Comparison of ENCODE assay signal across 21 cellular contexts in the genomic region with DNA sequence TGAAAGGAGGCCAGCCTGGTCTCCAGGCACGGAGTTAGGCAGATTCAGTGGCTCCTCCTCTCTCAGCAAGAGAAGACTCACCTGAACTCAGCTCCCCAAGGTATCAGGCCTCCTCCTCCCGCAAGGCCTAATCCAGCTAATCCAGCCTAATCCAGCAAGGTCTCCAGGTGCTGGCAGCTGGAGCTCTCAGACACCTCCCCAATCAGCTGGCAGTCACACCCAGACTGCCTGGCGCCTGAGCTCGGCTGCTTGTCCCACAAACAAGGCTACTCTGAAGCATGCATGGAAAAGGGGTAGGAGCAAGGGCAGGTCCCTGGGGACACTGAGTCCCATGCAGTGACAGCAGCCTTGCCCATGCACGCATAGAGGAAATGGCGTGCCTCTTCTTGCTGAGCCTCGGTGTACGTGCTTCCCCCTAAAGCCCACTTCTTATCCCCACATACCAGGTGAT. TPM values are rescaled to one million over a fixed set of nuclear protein-coding genes. Genes with fewer than 3 reads are reported as not detected.
DNase-seq lines count a peak whose midpoint lies in the region; ATAC-seq and TF ChIP-seq lines count a peak whose summit lies in the region.
"Had no signal": no experiment of that assay in that cellular context is flagged by ENCODE, and none has a peak within 500 bp of the region (broad histone marks: within the 10 kb centered on the region; RNA-seq: fewer than 3 reads in every experiment).

No MANE protein-coding gene starts in this region.

- no peak overlapping the region for H3K4me3 Mint-ChIP-seq in CD14-positive monocyte
- H3K4me3 Mint-ChIP-seq in activated B cell treated with CpG ODN at 0.5 μM for 24 hours: no peak overlapping the region
- no peak overlapping the region for H3K4me3 Mint-ChIP-seq in natural killer cell treated with Interleukin-12 subunit alpha and Interleukin-12 subunit beta and Interleukin-15 and Interleukin-18, amount 100 ng/mL, for 72 hours
- H3K4me3 Mint-ChIP-seq: activated naive CD8-positive, alpha-beta T cell; brain; nephron progenitor cell had no signal

- intact Hi-C loops in CD14-positive monocyte (cut with micrococcal nuclease) (no loop called here), activated B cell treated with CpG ODN at 0.5 μM for 24 hours (cut with micrococcal nuclease) (no loop called here)

- ATAC-seq in activated B cell treated with CpG ODN at 0.5 μM for 24 hours (ENCODE audit: low read depth): no peak
- ATAC-seq in natural killer cell treated with Interleukin-12 subunit alpha and Interleukin-12 subunit beta and Interleukin-15 and Interleukin-18, amount 100 ng/mL, for 72 hours: no peak
- ATAC-seq in GM21360 (IDR thresholded peaks at IDR 0.05; ENCODE audit: unreplicated experiment): no peak
- no peak for ATAC-seq in GM19035 (IDR thresholded peaks at IDR 0.05; ENCODE audit: unreplicated experiment)
- ATAC-seq: psoas muscle had no signal

- peak; percentile 10 for DNase-seq in NCI-H2171 treated with DMSO at 0.1 percent for 48 hours (lab: John Stamatoyannopoulos, UW)
- DNase-seq in NCI-H2171 (lab: John Stamatoyannopoulos, UW): no peak
- DNase-seq in CD14-positive monocyte (ENCODE audit: low spot score): peak; percentile 28
- peak; percentile 7 for DNase-seq in activated B cell treated with CpG ODN at 0.5 μM for 24 hours
- DNase-seq in natural killer cell treated with Interleukin-12 subunit alpha and Interleukin-12 subunit beta and Interleukin-15 and Interleukin-18, amount 100 ng/mL, for 72 hours (ENCODE audit: low spot score): peak; percentile 34
- DNase-seq in GF-D8 (lab: John Stamatoyannopoulos, UW): no peak
- DNase-seq: activated CD4-positive, alpha-beta T cell treated with anti-CD3 and anti-CD28 coated beads for 4 hours; C1 segment of cervical spinal cord; cortex of kidney; DMS53; foreskin fibroblast; GM23248; hypothalamus; kidney glomerular epithelial cell; NCI-H2029; nephron progenitor cell; psoas muscle had no signal

- H3K9me3 Mint-ChIP-seq in CD14-positive monocyte (no peaks in the 10 kb centered on the region), activated B cell treated with CpG ODN at 0.5 μM for 24 hours (no peaks in the 10 kb centered on the region)
- H3K9me3 Mint-ChIP-seq in natural killer cell treated with Interleukin-12 subunit alpha and Interleukin-12 subunit beta and Interleukin-15 and Interleukin-18, amount 100 ng/mL, for 72 hours: no peaks in the 10 kb centered on the region
- H3K9me3 Mint-ChIP-seq: brain, nephron progenitor cell had no signal

- H3K4me1 Mint-ChIP-seq in CD14-positive monocyte (no peaks in the 10 kb centered on the region), activated B cell treated with CpG ODN at 0.5 μM for 24 hours (no peaks in the 10 kb centered on the region)
- no peaks in the 10 kb centered on the region for H3K4me1 Mint-ChIP-seq in natural killer cell treated with Interleukin-12 subunit alpha and Interleukin-12 subunit beta and Interleukin-15 and Interleukin-18, amount 100 ng/mL, for 72 hours (ENCODE audit: low read depth in 2 of 2)

- H3K27me3 Mint-ChIP-seq in CD14-positive monocyte (ENCODE audit: low read depth in 3 of 3) (no peaks in the 10 kb centered on the region), activated B cell treated with CpG ODN at 0.5 μM for 24 hours (peaks cover 4% of the 10 kb centered on the region)
- no peaks in the 10 kb centered on the region for H3K27me3 Mint-ChIP-seq in natural killer cell treated with Interleukin-12 subunit alpha and Interleukin-12 subunit beta and Interleukin-15 and Interleukin-18, amount 100 ng/mL, for 72 hours
- H3K27me3 Mint-ChIP-seq: activated naive CD8-positive, alpha-beta T cell; brain had no signal

- CTCF ChIA-PET in activated B cell treated with CpG ODN at 0.5 μM for 24 hours (lab: Charles Lee): no interaction called here

- TF ChIP-seq CTCF in CD14-positive monocyte (IDR thresholded peaks at IDR 0.05) (no peak), activated B cell treated with CpG ODN at 0.5 μM for 24 hours (IDR thresholded peaks at IDR 0.05) (no peak)

- H3K36me3 Mint-ChIP-seq in CD14-positive monocyte (no peaks in the 10 kb centered on the region), activated B cell treated with CpG ODN at 0.5 μM for 24 hours (ENCODE audit: low read depth) (no peaks in the 10 kb centered on the region)
- no peaks in the 10 kb centered on the region for H3K36me3 Mint-ChIP-seq in natural killer cell treated with Interleukin-12 subunit alpha and Interleukin-12 subunit beta and Interleukin-15 and Interleukin-18, amount 100 ng/mL, for 72 hours
- H3K36me3 Mint-ChIP-seq: activated naive CD8-positive, alpha-beta T cell; brain had no signal

- POLR2A ChIA-PET in activated B cell treated with CpG ODN at 0.5 μM for 24 hours (lab: Charles Lee): no interaction called here

- H3K27ac Mint-ChIP-seq in CD14-positive monocyte (no peak overlapping the region), activated B cell treated with CpG ODN at 0.5 μM for 24 hours (no peak overlapping the region)
- no peak overlapping the region for H3K27ac Mint-ChIP-seq in natural killer cell treated with Interleukin-12 subunit alpha and Interleukin-12 subunit beta and Interleukin-15 and Interleukin-18, amount 100 ng/mL, for 72 hours
- H3K27ac Mint-ChIP-seq: activated naive CD8-positive, alpha-beta T cell; nephron progenitor cell had no signal

RNA-seq across cellular contexts. Expression of a gene that starts 3.3 kb away (rescaled TPM):
- not detected for polyA plus RNA-seq in CD14-positive monocyte
- total RNA-seq in activated B cell treated with CpG ODN at 0.5 μM for 24 hours: not detected in 2 replicates
- total RNA-seq in natural killer cell treated with Interleukin-12 subunit alpha and Interleukin-12 subunit beta and Interleukin-15 and Interleukin-18, amount 100 ng/mL, for 72 hours: not detected
- total RNA-seq: GM23248 had no signal
- polyA plus RNA-seq: GM23248 had no signal

RNA-seq across cellular contexts. Expression of a gene that starts 17.3 kb away (rescaled TPM):
- polyA plus RNA-seq in CD14-positive monocyte: not detected
- not detected in 2 replicates for total RNA-seq in activated B cell treated with CpG ODN at 0.5 μM for 24 hours
- total RNA-seq in natural killer cell treated with Interleukin-12 subunit alpha and Interleukin-12 subunit beta and Interleukin-15 and Interleukin-18, amount 100 ng/mL, for 72 hours: not detected

Comparison
In these comparisons a context has a peak if more than half of its experiments do, and no peak if none do; other contexts are left out.
1. DNase-seq: peak in NCI-H2171 treated with DMSO at 0.1 percent for 48 hours (single experiment), CD14-positive monocyte (single experiment), activated B cell treated with CpG ODN at 0.5 μM for 24 hours (single experiment) and natural killer cell treated with Interleukin-12 subunit alpha and Interleukin-12 subunit beta and Interleukin-15 and Interleukin-18, amount 100 ng/mL, for 72 hours (single experiment); none in NCI-H2171 (single experiment) and GF-D8 (single experiment).